Comparison of ENCODE assay signal across 16 cellular contexts in the genomic region with DNA sequence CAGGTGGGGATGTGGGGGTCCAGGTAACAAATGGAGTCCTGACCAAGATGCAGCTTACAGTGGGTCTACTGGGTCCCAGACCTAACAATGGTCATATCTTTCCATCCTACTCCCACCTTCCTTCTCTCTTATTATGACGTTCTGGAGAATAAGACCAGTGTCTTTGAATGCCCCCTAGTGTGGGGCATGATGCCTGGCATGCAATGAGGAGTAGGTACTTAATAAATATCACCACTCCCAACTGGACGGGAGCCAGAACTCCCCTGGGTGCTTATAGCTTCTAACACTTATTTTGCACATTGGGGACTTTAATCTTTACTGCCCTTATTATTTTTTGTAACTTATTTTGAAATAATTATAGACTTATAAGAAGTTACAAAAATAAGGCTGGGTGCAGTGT.
DNase-seq lines count a peak whose midpoint lies in the region; ATAC-seq, FAIRE-seq and TF ChIP-seq lines count a peak whose summit lies in the region.
"Had no signal": no experiment of that assay in that cellular context is flagged by ENCODE, and none has a peak within 500 bp of the region (broad histone marks: within the 10 kb centered on the region; RNA-seq: fewer than 3 reads in every experiment).

No MANE protein-coding gene starts in this region.

- H3K9me3 ChIP-seq in H9 (ENCODE audit: control insufficient read depth, low read depth, low read length) = no peaks in the 10 kb centered on the region
- no peaks in the 10 kb centered on the region for H3K9me3 ChIP-seq in PC-3 (ENCODE audit: low read length)
- H3K9me3 ChIP-seq: left lung, pancreas, thoracic aorta had no signal

- no peak overlapping the region for H3K14ac ChIP-seq in H9 (ENCODE audit: insufficient read depth, low read length)

- H3K4me1 ChIP-seq in H9 (ENCODE audit: insufficient read depth, low read length) (peaks cover 2% of the 10 kb centered on the region; the same call in 1 of the 2 replicates), PC-3 (ENCODE audit: insufficient read depth, low read length) (peaks cover 4% of the 10 kb centered on the region)
- H3K4me1 ChIP-seq: left lung, pancreas had no signal

- no peaks in the 10 kb centered on the region for H3K27me3 Mint-ChIP-seq in H9 (ENCODE audit: low read depth)

- H3K27ac ChIP-seq in H9 (ENCODE audit: insufficient read length, low read depth, low read length) = no peak overlapping the region
- no peak overlapping the region for H3K27ac ChIP-seq in PC-3 (ENCODE audit: low read length)
- H3K27ac ChIP-seq: cardiac muscle cell, left lung, pancreas, skin epidermis, thoracic aorta had no signal

- H2AK5ac ChIP-seq in H9 (ENCODE audit: insufficient read length, low read length) = no peak overlapping the region

- H3K4me3 ChIP-seq in PC-3 (ENCODE audit: low read length) (no peak overlapping the region), fibroblast of mammary gland (ENCODE audit: control insufficient read depth, low read depth, low read length) (no peak overlapping the region)
- H3K4me3 ChIP-seq: cardiac muscle cell, left lung, pancreas, skin epidermis, thoracic aorta had no signal

- no peak overlapping the region for H2BK120ac ChIP-seq in H9 (ENCODE audit: low read depth, low read length, poor library complexity, severe bottlenecking)

- no peaks in the 10 kb centered on the region for H3K27me3 ChIP-seq in H9 (ENCODE audit: insufficient read depth, low read length)
- H3K27me3 ChIP-seq in PC-3 (ENCODE audit: low read length) = no peaks in the 10 kb centered on the region
- H3K27me3 ChIP-seq: cardiac muscle cell, left lung, pancreas had no signal

- no peak overlapping the region for H4K8ac ChIP-seq in H9 (replicated peaks; ENCODE audit: insufficient read length, low read depth, low read length)

- no peak overlapping the region for H3K18ac ChIP-seq in H9 (ENCODE audit: insufficient read length, low read depth, low read length)

- peaks cover 43 to 46% of the 10 kb centered on the region in 2 experiments for H3K4me1 Mint-ChIP-seq in H9
- H3K4me1 Mint-ChIP-seq: activated CD4-positive, alpha-beta memory T cell treated with anti-CD3 and anti-CD28 coated beads, Interleukin-2, amount 10 ng/mL, durations not matched to agents 7 days and 5 days had no signal

- H3K4me2 ChIP-seq in H9 (ENCODE audit: insufficient read depth, insufficient read length, low read length) = no peak overlapping the region
- no peak overlapping the region for H3K4me2 ChIP-seq in PC-3 (ENCODE audit: low read length)

- H3K9me3 Mint-ChIP-seq in H9 = no peaks in the 10 kb centered on the region
- H3K9me3 Mint-ChIP-seq: activated CD4-positive, alpha-beta memory T cell treated with anti-CD3 and anti-CD28 coated beads, Interleukin-2, amount 10 ng/mL, durations not matched to agents 7 days and 5 days had no signal

- H2BK15ac ChIP-seq in H9 (ENCODE audit: low read depth, low read length) = no peak overlapping the region

- H2BK5ac ChIP-seq in H9 (ENCODE audit: insufficient read length, low read length) = no peak overlapping the region

- intact Hi-C loops in PC-3 (cut with micrococcal nuclease) = no loop called here

- no peaks in the 10 kb centered on the region for H3K9me2 ChIP-seq in PC-3 (replicated peaks; ENCODE audit: low read length)

- H3K4me3 Mint-ChIP-seq in H9 = no peak overlapping the region
- H3K4me3 Mint-ChIP-seq: activated CD4-positive, alpha-beta memory T cell treated with anti-CD3 and anti-CD28 coated beads, Interleukin-2, amount 10 ng/mL, durations not matched to agents 7 days and 5 days had no signal

- no peak overlapping the region for H2BK12ac ChIP-seq in H9 (ENCODE audit: insufficient read length, low read depth, low read length)

- H3T11ph ChIP-seq in H9 (ENCODE audit: low read length) = no peak overlapping the region

- POLR2A ChIA-PET in PC-3 (lab: Charles Lee; ENCODE audit: unreplicated experiment) = no interaction called here

- H3K23me2 ChIP-seq in H9 (ENCODE audit: insufficient read length, low read depth, low read length, poor library complexity, severe bottlenecking) = no peaks in the 10 kb centered on the region

- no peaks in the 10 kb centered on the region for H3F3A ChIP-seq in PC-3 (ENCODE audit: low read length, unreplicated experiment)

- H3K9ac ChIP-seq in H9 (ENCODE audit: extremely low read depth, insufficient read length, low read length) = no peak overlapping the region
- H3K9ac ChIP-seq in PC-3 (ENCODE audit: low read length) = no peak overlapping the region

- no CpG with 5 or more reads among the region's 2 CpGs for WGBS in H9 (ENCODE audit: extremely low coverage, insufficient read length, low lambda C conversion rate)

- no peak overlapping the region for H4K91ac ChIP-seq in H9 (ENCODE audit: insufficient read length, low read depth, low read length)

- H3K27ac Mint-ChIP-seq in H9 = 0 out of 7 replicates have a peak overlapping the region, but pooled peaks of 1 of the 3 experiments have one; percentile 62
- H3K27ac Mint-ChIP-seq: activated CD4-positive, alpha-beta memory T cell treated with anti-CD3 and anti-CD28 coated beads, Interleukin-2, amount 10 ng/mL, durations not matched to agents 7 days and 5 days had no signal

- BruUV-seq in PC-3 (replicated peaks; lab: Mats Ljungman, UMichigan) = no TSS peak

- TF ChIP-seq CTCF in D721Med (IDR thresholded peaks at IDR 0.05; ENCODE audit: insufficient read depth, missing control alignments) (peak; percentile 22), H9 (conservative IDR thresholded peaks at IDR 0.05) (peak; percentile 24; the same call in 1 of the 3 replicates), PC-3 (conservative IDR thresholded peaks at IDR 0.05; ENCODE audit: low read depth, low read length) (peak; percentile 27; the same call in 1 of the 2 replicates), fibroblast of mammary gland (conservative IDR thresholded peaks at IDR 0.05; ENCODE audit: control insufficient read depth, insufficient read depth, low read depth, low read length) (peak; percentile 12)

- no peak for FAIRE-seq in D721Med (lab: Jason Lieb, UNC)
- FAIRE-seq: pancreas had no signal

- no peaks in the 10 kb centered on the region for H3K36me3 ChIP-seq in PC-3 (ENCODE audit: low read depth, low read length)
- H3K36me3 ChIP-seq: cardiac muscle cell, left lung, pancreas, thoracic aorta had no signal

- H2BK20ac ChIP-seq in H9 (ENCODE audit: low read depth, low read length, poor library complexity, severe bottlenecking) = no peak overlapping the region

- no peak for ATAC-seq in PC-3
- ATAC-seq in HG02798 (IDR thresholded peaks at IDR 0.05; ENCODE audit: poor library complexity, unreplicated experiment) = no peak
- no peak for ATAC-seq in HG03196 (IDR thresholded peaks at IDR 0.05; ENCODE audit: unreplicated experiment)
- ATAC-seq: left lung, pancreas had no signal

- no peaks in the 10 kb centered on the region for H3K36me3 Mint-ChIP-seq in H9 (ENCODE audit: insufficient read depth in 1 of 3, low read depth in 3 of 3)

- DNase-seq in D721Med (ENCODE audit: insufficient read length, low spot score) = no peak
- no peak for DNase-seq in H9
- DNase-seq in PC-3 = peak; percentile 7
- DNase-seq in fibroblast of mammary gland (ENCODE audit: low read depth) = no peak
- DNase-seq in cerebellar cortex (ENCODE audit: low spot score) = no peak
- DNase-seq: activated CD4-positive, alpha-beta memory T cell treated with anti-CD3 and anti-CD28 coated beads, Interleukin-2, amount 10 ng/mL, durations not matched to agents 7 days and 5 days; effector CD8-positive, alpha-beta T cell; left lung; NCI-H1105 treated with DMSO at 0.1 percent for 48 hours; pancreas; SW 1271 had no signal

- no peaks in the 10 kb centered on the region for H3K79me1 ChIP-seq in H9 (ENCODE audit: insufficient read depth, low read depth, low read length, poor library complexity, severe bottlenecking)

- no peak overlapping the region for H3K23ac ChIP-seq in H9 (ENCODE audit: insufficient read length, low read depth, low read length)

- CTCF ChIA-PET in PC-3 (lab: Charles Lee) = no interaction called here

- H4K20me1 ChIP-seq in H9 (ENCODE audit: control insufficient read depth, insufficient read depth, insufficient read length) = no peaks in the 10 kb centered on the region
- H4K20me1 ChIP-seq in PC-3 (ENCODE audit: low read length) = no peaks in the 10 kb centered on the region

- H4K5ac ChIP-seq in H9 (ENCODE audit: insufficient read length, low read depth, low read length) = no peak overlapping the region

- H2AFZ ChIP-seq in H9 (ENCODE audit: low read length) (no peak overlapping the region), PC-3 (ENCODE audit: low read length) (no peak overlapping the region)

- H3K79me2 ChIP-seq in H9 (ENCODE audit: insufficient read depth, low read length) = no peaks in the 10 kb centered on the region
- H3K79me2 ChIP-seq in PC-3 (ENCODE audit: low read length) = no peaks in the 10 kb centered on the region

- H3K4ac ChIP-seq in H9 (ENCODE audit: low read depth, low read length) = no peak overlapping the region

- no peak overlapping the region for H3K56ac ChIP-seq in H9 (ENCODE audit: insufficient read length, low read depth, low read length)
